ENCODE assay signal across 17 cellular contexts in genomic region chr14:104229621-104230041, GRCh38.
DNase-seq lines count a peak whose midpoint lies in the region; ATAC-seq and TF ChIP-seq lines count a peak whose summit lies in the region.
"Had no signal": no experiment of that assay in that cellular context is flagged by ENCODE, and none has a peak within 500 bp of the region (broad histone marks: within the 10 kb centered on the region; RNA-seq: fewer than 3 reads in every experiment).

No MANE protein-coding gene starts in this region.

- intact Hi-C loops in prostate gland (cut with DNase I) = no loop called here

- WGBS in prostate gland = 52% methylated on average over 19 of the region's 19 CpGs

- H3K9me3 ChIP-seq in prostate gland = no peaks in the 10 kb centered on the region

- no peak overlapping the region for H3K4me3 ChIP-seq in prostate gland

- no peaks in the 10 kb centered on the region for H3K27me3 ChIP-seq in prostate gland (replicated peaks; ENCODE audit: insufficient read depth)

- peaks cover 0 to 10% of the 10 kb centered on the region in 2 donors for H3K36me3 Mint-ChIP-seq in activated naive CD4-positive, alpha-beta T cell treated with anti-CD3 and anti-CD28 coated beads, Interleukin-2, amount 50 U/mL, for 72 hours
- H3K36me3 Mint-ChIP-seq: IgD-negative memory B cell had no signal

- H3K27ac Mint-ChIP-seq in activated naive CD4-positive, alpha-beta T cell treated with anti-CD3 and anti-CD28 coated beads, Interleukin-2, amount 50 U/mL, for 72 hours = no peak overlapping the region
- H3K27ac Mint-ChIP-seq: IgD-negative memory B cell had no signal

- no peak for TF ChIP-seq POLR2A in prostate gland (IDR thresholded peaks at IDR 0.05)

- H3K4me1 ChIP-seq in prostate gland (replicated peaks) = no peaks in the 10 kb centered on the region

- DNase-seq in COLO668 (lab: John Stamatoyannopoulos, UW; ENCODE audit: unreplicated experiment) = peak; percentile 73
- DNase-seq in SK-N-DZ (ENCODE audit: low spot score) = peak; percentile 26
- peak; percentile 82 for DNase-seq in left kidney (ENCODE audit: low read depth, low spot score)
- DNase-seq in prostate gland (ENCODE audit: low spot score) = peak; percentile 57
- no peak for DNase-seq in NCI-H82 (lab: John Stamatoyannopoulos, UW)
- no peak for DNase-seq in activated naive CD4-positive, alpha-beta T cell treated with anti-CD3 and anti-CD28 coated beads, Interleukin-2, amount 50 U/mL, for 72 hours (ENCODE audit: low spot score in 2 of 2)
- no peak for DNase-seq in cerebellum (ENCODE audit: low spot score)
- no peak for DNase-seq in stimulated activated CD4-positive, alpha-beta T cell treated with anti-CD3 and anti-CD28 coated beads, Interleukin-15, amount 100 ng/mL, for 24 hours
- DNase-seq: DMS53, Kasumi-1, NCI-H1417 treated with DMSO at 0.1 percent for 48 hours, NCI-H2029, NCI-H2171, NCI-H774 had no signal

- peaks cover 6 to 14% of the 10 kb centered on the region in 2 donors for H3K9me3 Mint-ChIP-seq in activated naive CD4-positive, alpha-beta T cell treated with anti-CD3 and anti-CD28 coated beads, Interleukin-2, amount 50 U/mL, for 72 hours

- H3K27ac ChIP-seq in prostate gland = no peak overlapping the region
- H3K27ac ChIP-seq: HL-60 had no signal

- H3K36me3 ChIP-seq in prostate gland = no peaks in the 10 kb centered on the region

- ATAC-seq in activated naive CD4-positive, alpha-beta T cell treated with anti-CD3 and anti-CD28 coated beads, Interleukin-2, amount 50 U/mL, for 72 hours = no peak
- ATAC-seq: HCT116 had no signal

- no peak for TF ChIP-seq CTCF in prostate gland (IDR thresholded peaks at IDR 0.05)

Comparison
In these comparisons a context has a peak if more than half of its experiments do, and no peak if none do; other contexts are left out.
1. DNase-seq: peak in COLO668 (single experiment), SK-N-DZ (single experiment), left kidney (single experiment) and prostate gland (single experiment); none in NCI-H82 (single experiment), activated naive CD4-positive, alpha-beta T cell treated with anti-CD3 and anti-CD28 coated beads, Interleukin-2, amount 50 U/mL, for 72 hours (0 of 2), cerebellum (single experiment) and stimulated activated CD4-positive, alpha-beta T cell treated with anti-CD3 and anti-CD28 coated beads, Interleukin-15, amount 100 ng/mL, for 24 hours (single experiment).